ENCODE assay signal across 1 cellular context in the genomic region with DNA sequence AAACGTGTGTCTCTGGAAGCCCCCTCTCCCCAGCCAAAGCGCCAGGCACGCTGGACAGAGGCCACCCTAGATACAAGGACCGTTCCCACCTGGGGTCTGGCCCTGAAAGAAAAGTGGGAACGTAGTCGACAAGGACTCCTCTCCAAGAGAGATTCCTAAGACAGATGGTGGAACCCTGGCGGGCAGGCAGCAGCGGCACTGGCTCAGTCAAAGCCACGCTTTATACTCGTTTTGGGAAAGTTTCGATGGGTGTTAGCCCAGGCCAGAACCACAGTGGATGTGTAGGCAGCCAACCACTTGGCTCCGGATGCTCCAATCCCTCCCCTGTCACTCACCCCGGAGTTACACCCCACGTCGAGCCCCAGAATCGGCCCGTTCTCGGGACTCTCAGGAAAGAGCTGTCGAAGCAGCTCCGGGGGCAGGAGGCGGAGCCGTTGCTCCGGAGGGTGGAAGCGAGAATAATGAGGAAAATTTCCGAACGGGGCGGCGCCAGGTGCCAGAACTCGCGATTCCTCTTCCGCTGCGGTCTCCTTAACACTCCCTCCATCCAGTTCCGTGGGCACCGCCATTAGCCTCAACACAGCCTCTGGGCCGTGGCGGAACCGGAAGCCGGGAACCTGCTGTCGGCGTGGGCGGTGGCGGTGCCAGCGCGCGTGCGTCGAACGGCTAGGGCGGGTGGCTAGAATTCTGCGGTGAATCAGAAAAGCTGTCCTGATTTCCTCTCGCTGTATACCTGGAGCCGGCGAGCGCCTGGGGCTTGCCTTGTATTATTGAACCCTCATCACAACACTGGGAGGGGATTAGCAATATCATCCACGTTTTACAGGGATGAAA.
TF ChIP-seq lines count a peak whose summit lies in the region.

A gene with protein sequence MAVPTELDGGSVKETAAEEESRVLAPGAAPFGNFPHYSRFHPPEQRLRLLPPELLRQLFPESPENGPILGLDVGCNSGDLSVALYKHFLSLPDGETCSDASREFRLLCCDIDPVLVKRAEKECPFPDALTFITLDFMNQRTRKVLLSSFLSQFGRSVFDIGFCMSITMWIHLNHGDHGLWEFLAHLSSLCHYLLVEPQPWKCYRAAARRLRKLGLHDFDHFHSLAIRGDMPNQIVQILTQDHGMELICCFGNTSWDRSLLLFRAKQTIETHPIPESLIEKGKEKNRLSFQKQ (minus strand): TSS at position 588 of the 834 bp plus-strand sequence. CDS start 19 bp downstream, at position 569.

TF ChIP-seq in WTC11, 78 proteins besides CTCF, POLR2A, EP300 and RAD21 (continued from another document and continues in another):
- TF ChIP-seq, protein P1, sequence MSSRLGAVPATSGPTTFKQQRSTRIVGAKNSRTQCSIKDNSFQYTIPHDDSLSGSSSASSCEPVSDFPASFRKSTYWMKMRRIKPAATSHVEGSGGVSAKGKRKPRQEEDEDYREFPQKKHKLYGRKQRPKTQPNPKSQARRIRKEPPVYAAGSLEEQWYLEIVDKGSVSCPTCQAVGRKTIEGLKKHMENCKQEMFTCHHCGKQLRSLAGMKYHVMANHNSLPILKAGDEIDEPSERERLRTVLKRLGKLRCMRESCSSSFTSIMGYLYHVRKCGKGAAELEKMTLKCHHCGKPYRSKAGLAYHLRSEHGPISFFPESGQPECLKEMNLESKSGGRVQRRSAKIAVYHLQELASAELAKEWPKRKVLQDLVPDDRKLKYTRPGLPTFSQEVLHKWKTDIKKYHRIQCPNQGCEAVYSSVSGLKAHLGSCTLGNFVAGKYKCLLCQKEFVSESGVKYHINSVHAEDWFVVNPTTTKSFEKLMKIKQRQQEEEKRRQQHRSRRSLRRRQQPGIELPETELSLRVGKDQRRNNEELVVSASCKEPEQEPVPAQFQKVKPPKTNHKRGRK (CRISPR knock-in tag; IDR thresholded peaks at IDR 0.05; ENCODE audit: borderline replicate concordance), result no peak
- TF ChIP-seq, protein P2, sequence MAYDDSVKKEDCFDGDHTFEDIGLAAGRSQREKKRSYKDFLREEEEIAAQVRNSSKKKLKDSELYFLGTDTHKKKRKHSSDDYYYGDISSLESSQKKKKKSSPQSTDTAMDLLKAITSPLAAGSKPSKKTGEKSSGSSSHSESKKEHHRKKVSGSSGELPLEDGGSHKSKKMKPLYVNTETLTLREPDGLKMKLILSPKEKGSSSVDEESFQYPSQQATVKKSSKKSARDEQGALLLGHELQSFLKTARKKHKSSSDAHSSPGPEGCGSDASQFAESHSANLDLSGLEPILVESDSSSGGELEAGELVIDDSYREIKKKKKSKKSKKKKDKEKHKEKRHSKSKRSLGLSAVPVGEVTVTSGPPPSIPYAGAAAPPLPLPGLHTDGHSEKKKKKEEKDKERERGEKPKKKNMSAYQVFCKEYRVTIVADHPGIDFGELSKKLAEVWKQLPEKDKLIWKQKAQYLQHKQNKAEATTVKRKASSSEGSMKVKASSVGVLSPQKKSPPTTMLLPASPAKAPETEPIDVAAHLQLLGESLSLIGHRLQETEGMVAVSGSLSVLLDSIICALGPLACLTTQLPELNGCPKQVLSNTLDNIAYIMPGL (CRISPR knock-in tag; IDR thresholded peaks at IDR 0.05), result 0 out of 2 replicates have a peak, but pooled peaks have one; percentile 35
- TF ChIP-seq MXD4 (CRISPR knock-in tag; IDR thresholded peaks at IDR 0.05; ENCODE audit: borderline replicate concordance), result no peak
- peak; percentile 3; the same call in 1 of the 2 replicates for TF ChIP-seq JUN (CRISPR knock-in tag; IDR thresholded peaks at IDR 0.05)
- no peak for TF ChIP-seq SMAD3 (CRISPR knock-in tag; IDR thresholded peaks at IDR 0.05; ENCODE audit: borderline replicate concordance)
- TF ChIP-seq NFE2L1 (CRISPR knock-in tag; IDR thresholded peaks at IDR 0.05), result peak; percentile 89
- no peak for TF ChIP-seq ZNF416 (CRISPR knock-in tag; IDR thresholded peaks at IDR 0.05)
- TF ChIP-seq, protein P3, sequence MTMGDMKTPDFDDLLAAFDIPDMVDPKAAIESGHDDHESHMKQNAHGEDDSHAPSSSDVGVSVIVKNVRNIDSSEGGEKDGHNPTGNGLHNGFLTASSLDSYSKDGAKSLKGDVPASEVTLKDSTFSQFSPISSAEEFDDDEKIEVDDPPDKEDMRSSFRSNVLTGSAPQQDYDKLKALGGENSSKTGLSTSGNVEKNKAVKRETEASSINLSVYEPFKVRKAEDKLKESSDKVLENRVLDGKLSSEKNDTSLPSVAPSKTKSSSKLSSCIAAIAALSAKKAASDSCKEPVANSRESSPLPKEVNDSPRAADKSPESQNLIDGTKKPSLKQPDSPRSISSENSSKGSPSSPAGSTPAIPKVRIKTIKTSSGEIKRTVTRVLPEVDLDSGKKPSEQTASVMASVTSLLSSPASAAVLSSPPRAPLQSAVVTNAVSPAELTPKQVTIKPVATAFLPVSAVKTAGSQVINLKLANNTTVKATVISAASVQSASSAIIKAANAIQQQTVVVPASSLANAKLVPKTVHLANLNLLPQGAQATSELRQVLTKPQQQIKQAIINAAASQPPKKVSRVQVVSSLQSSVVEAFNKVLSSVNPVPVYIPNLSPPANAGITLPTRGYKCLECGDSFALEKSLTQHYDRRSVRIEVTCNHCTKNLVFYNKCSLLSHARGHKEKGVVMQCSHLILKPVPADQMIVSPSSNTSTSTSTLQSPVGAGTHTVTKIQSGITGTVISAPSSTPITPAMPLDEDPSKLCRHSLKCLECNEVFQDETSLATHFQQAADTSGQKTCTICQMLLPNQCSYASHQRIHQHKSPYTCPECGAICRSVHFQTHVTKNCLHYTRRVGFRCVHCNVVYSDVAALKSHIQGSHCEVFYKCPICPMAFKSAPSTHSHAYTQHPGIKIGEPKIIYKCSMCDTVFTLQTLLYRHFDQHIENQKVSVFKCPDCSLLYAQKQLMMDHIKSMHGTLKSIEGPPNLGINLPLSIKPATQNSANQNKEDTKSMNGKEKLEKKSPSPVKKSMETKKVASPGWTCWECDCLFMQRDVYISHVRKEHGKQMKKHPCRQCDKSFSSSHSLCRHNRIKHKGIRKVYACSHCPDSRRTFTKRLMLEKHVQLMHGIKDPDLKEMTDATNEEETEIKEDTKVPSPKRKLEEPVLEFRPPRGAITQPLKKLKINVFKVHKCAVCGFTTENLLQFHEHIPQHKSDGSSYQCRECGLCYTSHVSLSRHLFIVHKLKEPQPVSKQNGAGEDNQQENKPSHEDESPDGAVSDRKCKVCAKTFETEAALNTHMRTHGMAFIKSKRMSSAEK (CRISPR knock-in tag; IDR thresholded peaks at IDR 0.05; ENCODE audit: borderline replicate concordance), result no peak
- TF ChIP-seq, protein P4, sequence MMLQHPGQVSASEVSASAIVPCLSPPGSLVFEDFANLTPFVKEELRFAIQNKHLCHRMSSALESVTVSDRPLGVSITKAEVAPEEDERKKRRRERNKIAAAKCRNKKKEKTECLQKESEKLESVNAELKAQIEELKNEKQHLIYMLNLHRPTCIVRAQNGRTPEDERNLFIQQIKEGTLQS (CRISPR knock-in tag; conservative IDR thresholded peaks at IDR 0.05), result no peak
- TF ChIP-seq, protein P5, sequence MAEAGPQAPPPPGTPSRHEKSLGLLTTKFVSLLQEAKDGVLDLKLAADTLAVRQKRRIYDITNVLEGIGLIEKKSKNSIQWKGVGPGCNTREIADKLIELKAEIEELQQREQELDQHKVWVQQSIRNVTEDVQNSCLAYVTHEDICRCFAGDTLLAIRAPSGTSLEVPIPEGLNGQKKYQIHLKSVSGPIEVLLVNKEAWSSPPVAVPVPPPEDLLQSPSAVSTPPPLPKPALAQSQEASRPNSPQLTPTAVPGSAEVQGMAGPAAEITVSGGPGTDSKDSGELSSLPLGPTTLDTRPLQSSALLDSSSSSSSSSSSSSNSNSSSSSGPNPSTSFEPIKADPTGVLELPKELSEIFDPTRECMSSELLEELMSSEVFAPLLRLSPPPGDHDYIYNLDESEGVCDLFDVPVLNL (CRISPR knock-in tag; IDR thresholded peaks at IDR 0.05; ENCODE audit: borderline replicate concordance, low read depth), result 0 out of 2 replicates have a peak, but pooled peaks have one; percentile 44
- no peak for TF ChIP-seq TCF7 (CRISPR knock-in tag; IDR thresholded peaks at IDR 0.05; ENCODE audit: low read depth)
- TF ChIP-seq, protein P6, sequence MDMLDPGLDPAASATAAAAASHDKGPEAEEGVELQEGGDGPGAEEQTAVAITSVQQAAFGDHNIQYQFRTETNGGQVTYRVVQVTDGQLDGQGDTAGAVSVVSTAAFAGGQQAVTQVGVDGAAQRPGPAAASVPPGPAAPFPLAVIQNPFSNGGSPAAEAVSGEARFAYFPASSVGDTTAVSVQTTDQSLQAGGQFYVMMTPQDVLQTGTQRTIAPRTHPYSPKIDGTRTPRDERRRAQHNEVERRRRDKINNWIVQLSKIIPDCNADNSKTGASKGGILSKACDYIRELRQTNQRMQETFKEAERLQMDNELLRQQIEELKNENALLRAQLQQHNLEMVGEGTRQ (CRISPR knock-in tag; IDR thresholded peaks at IDR 0.05), result no peak
- TF ChIP-seq NR2C2 (CRISPR knock-in tag; IDR thresholded peaks at IDR 0.05), result no peak
- TF ChIP-seq GRHL2 (CRISPR knock-in tag; IDR thresholded peaks at IDR 0.05; ENCODE audit: insufficient replicate concordance, severe bottlenecking), result no peak
- TF ChIP-seq MYBL2 (CRISPR knock-in tag; IDR thresholded peaks at IDR 0.05), result peak; percentile 85
- TF ChIP-seq, protein P7, sequence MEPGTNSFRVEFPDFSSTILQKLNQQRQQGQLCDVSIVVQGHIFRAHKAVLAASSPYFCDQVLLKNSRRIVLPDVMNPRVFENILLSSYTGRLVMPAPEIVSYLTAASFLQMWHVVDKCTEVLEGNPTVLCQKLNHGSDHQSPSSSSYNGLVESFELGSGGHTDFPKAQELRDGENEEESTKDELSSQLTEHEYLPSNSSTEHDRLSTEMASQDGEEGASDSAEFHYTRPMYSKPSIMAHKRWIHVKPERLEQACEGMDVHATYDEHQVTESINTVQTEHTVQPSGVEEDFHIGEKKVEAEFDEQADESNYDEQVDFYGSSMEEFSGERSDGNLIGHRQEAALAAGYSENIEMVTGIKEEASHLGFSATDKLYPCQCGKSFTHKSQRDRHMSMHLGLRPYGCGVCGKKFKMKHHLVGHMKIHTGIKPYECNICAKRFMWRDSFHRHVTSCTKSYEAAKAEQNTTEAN (CRISPR knock-in tag; IDR thresholded peaks at IDR 0.05), result no peak
- TF ChIP-seq RORB (CRISPR knock-in tag; IDR thresholded peaks at IDR 0.05), result no peak
- TF ChIP-seq, protein P8, sequence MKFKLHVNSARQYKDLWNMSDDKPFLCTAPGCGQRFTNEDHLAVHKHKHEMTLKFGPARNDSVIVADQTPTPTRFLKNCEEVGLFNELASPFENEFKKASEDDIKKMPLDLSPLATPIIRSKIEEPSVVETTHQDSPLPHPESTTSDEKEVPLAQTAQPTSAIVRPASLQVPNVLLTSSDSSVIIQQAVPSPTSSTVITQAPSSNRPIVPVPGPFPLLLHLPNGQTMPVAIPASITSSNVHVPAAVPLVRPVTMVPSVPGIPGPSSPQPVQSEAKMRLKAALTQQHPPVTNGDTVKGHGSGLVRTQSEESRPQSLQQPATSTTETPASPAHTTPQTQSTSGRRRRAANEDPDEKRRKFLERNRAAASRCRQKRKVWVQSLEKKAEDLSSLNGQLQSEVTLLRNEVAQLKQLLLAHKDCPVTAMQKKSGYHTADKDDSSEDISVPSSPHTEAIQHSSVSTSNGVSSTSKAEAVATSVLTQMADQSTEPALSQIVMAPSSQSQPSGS (CRISPR knock-in tag; IDR thresholded peaks at IDR 0.05; ENCODE audit: borderline replicate concordance, low read depth), result 0 out of 2 replicates have a peak, but pooled peaks have one; percentile 31
- no peak for TF ChIP-seq ZNF219 (CRISPR knock-in tag; IDR thresholded peaks at IDR 0.05; ENCODE audit: borderline replicate concordance)
- TF ChIP-seq ESRRA (CRISPR knock-in tag; IDR thresholded peaks at IDR 0.05; ENCODE audit: borderline replicate concordance), result no peak
- peak; percentile 84; the same call in 1 of the 2 replicates for TF ChIP-seq TEAD1 (CRISPR knock-in tag; IDR thresholded peaks at IDR 0.05)
- 0 out of 2 replicates have a peak, but pooled peaks have one; percentile 69 for TF ChIP-seq ZNF232 (CRISPR knock-in tag; IDR thresholded peaks at IDR 0.05)
- TF ChIP-seq, protein P9, sequence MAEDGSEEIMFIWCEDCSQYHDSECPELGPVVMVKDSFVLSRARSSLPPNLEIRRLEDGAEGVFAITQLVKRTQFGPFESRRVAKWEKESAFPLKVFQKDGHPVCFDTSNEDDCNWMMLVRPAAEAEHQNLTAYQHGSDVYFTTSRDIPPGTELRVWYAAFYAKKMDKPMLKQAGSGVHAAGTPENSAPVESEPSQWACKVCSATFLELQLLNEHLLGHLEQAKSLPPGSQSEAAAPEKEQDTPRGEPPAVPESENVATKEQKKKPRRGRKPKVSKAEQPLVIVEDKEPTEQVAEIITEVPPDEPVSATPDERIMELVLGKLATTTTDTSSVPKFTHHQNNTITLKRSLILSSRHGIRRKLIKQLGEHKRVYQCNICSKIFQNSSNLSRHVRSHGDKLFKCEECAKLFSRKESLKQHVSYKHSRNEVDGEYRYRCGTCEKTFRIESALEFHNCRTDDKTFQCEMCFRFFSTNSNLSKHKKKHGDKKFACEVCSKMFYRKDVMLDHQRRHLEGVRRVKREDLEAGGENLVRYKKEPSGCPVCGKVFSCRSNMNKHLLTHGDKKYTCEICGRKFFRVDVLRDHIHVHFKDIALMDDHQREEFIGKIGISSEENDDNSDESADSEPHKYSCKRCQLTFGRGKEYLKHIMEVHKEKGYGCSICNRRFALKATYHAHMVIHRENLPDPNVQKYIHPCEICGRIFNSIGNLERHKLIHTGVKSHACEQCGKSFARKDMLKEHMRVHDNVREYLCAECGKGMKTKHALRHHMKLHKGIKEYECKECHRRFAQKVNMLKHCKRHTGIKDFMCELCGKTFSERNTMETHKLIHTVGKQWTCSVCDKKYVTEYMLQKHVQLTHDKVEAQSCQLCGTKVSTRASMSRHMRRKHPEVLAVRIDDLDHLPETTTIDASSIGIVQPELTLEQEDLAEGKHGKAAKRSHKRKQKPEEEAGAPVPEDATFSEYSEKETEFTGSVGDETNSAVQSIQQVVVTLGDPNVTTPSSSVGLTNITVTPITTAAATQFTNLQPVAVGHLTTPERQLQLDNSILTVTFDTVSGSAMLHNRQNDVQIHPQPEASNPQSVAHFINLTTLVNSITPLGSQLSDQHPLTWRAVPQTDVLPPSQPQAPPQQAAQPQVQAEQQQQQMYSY (CRISPR knock-in tag; IDR thresholded peaks at IDR 0.05), result no peak
- no peak for TF ChIP-seq ZNF121 (CRISPR knock-in tag; IDR thresholded peaks at IDR 0.05)
- TF ChIP-seq HMGA2 (CRISPR knock-in tag; IDR thresholded peaks at IDR 0.05), result no peak
- TF ChIP-seq JAZF1 (CRISPR knock-in tag; IDR thresholded peaks at IDR 0.05), result no peak
- TF ChIP-seq, protein P10, sequence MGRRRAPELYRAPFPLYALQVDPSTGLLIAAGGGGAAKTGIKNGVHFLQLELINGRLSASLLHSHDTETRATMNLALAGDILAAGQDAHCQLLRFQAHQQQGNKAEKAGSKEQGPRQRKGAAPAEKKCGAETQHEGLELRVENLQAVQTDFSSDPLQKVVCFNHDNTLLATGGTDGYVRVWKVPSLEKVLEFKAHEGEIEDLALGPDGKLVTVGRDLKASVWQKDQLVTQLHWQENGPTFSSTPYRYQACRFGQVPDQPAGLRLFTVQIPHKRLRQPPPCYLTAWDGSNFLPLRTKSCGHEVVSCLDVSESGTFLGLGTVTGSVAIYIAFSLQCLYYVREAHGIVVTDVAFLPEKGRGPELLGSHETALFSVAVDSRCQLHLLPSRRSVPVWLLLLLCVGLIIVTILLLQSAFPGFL (CRISPR knock-in tag; IDR thresholded peaks at IDR 0.05; ENCODE audit: borderline replicate concordance), result no peak
- TF ChIP-seq, protein P11, sequence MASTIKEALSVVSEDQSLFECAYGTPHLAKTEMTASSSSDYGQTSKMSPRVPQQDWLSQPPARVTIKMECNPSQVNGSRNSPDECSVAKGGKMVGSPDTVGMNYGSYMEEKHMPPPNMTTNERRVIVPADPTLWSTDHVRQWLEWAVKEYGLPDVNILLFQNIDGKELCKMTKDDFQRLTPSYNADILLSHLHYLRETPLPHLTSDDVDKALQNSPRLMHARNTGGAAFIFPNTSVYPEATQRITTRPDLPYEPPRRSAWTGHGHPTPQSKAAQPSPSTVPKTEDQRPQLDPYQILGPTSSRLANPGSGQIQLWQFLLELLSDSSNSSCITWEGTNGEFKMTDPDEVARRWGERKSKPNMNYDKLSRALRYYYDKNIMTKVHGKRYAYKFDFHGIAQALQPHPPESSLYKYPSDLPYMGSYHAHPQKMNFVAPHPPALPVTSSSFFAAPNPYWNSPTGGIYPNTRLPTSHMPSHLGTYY (CRISPR knock-in tag; IDR thresholded peaks at IDR 0.05), result no peak
- TF ChIP-seq ETV6 (CRISPR knock-in tag; IDR thresholded peaks at IDR 0.05), result peak; percentile 72; the same call in 1 of the 2 replicates
- TF ChIP-seq CBFB (CRISPR knock-in tag; IDR thresholded peaks at IDR 0.05; ENCODE audit: low read depth), result 0 out of 2 replicates have a peak, but pooled peaks have one; percentile 83
